Comparison of ENCODE assay signal across 12 cellular contexts in the genomic region with DNA sequence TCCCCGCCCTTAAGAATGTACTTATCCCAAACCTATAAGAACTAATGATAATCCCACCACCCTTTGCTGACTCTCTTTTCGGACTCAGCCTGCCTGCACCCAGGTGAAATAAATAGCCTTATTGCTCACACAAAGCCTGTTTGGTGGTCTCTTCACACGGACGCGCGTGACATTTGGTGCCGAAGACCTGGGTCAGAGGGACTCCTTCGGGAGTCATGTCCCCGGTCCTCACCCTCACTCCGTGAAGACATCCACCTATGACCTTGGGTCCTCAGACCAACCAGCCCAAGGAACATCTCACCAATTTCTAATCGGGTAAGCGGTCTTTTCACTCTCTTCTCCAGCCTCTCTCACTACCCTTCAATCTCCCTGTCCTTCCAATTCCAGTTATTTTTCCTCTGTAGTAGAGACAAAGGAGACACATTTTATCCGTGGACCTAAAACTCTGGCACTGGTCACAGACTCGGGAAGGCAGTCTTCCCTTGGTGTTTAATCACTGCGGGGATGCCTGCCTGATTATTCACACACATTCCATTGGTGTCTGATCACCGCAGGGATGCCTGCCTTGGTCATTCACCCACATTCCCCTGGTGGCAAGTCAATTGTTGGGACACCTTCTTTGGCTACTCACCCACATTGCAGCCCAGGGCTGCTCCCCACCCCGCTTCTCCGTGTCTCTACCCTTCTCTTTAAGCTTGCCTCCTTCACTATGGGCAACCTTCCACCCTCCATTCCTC. TPM values are rescaled to one million over a fixed set of nuclear protein-coding genes. Genes with fewer than 3 reads are reported as not detected.
DNase-seq lines count a peak whose midpoint lies in the region; TF ChIP-seq lines count a peak whose summit lies in the region.
"Not testable (repeated sequence)": the region's sequence is repeated elsewhere in the genome, so short reads cannot be mapped to it uniquely, and the experiment has no call there.
"Had no signal": no experiment of that assay in that cellular context is flagged by ENCODE, and none has a peak within 500 bp of the region (broad histone marks: within the 10 kb centered on the region; RNA-seq: fewer than 3 reads in every experiment).

No MANE protein-coding gene starts in this region.

- 74 to 85% methylated on average over 8 to 18 of the region's 18 CpGs for WGBS in endodermal cell (ENCODE audit: insufficient coverage in 1 of 2, insufficient read length in 1 of 2), 2 experiments
- no CpG with 5 or more reads among the region's 18 CpGs for WGBS in trophoblast cell (ENCODE audit: extremely low coverage, insufficient coverage, insufficient read length)

- not testable (repeated sequence) for H2BK12ac ChIP-seq in trophoblast cell (ENCODE audit: low read length)

- not testable (repeated sequence) for H3K79me1 ChIP-seq in trophoblast cell (ENCODE audit: low read length)

- H3K9me3 Mint-ChIP-seq in endodermal cell, result not testable (repeated sequence)

- H3K27ac Mint-ChIP-seq in endodermal cell, result not testable (repeated sequence)

- H2AFZ ChIP-seq in trophoblast cell (ENCODE audit: insufficient read depth, low read length, poor library complexity), result not testable (repeated sequence)

- H3K36me3 Mint-ChIP-seq in endodermal cell (ENCODE audit: low read depth), result not testable (repeated sequence)

- H3K4me1 ChIP-seq in endodermal cell (ENCODE audit: control insufficient read depth, insufficient read depth, low read length); trophoblast cell (ENCODE audit: control insufficient read depth in 1 of 2, insufficient read depth in 2 of 2, low read length in 2 of 2): not testable (repeated sequence)

- not testable (repeated sequence) for H2AK5ac ChIP-seq in trophoblast cell (ENCODE audit: low read length)

- H3K4ac ChIP-seq in trophoblast cell (ENCODE audit: low read depth, low read length), result not testable (repeated sequence)

- H3K4me2 ChIP-seq in trophoblast cell (ENCODE audit: low read length), result not testable (repeated sequence)

- H4K12ac ChIP-seq in trophoblast cell (ENCODE audit: low read depth, low read length), result not testable (repeated sequence)

- H2BK120ac ChIP-seq in trophoblast cell (ENCODE audit: insufficient read depth, low read length, poor library complexity), result peak overlapping the region; percentile 56

- not testable (repeated sequence) for H3K79me2 ChIP-seq in trophoblast cell (ENCODE audit: control insufficient read depth, insufficient read depth, low read length, poor library complexity)

- H3K4me1 Mint-ChIP-seq in endodermal cell, result not testable (repeated sequence)

- H4K8ac ChIP-seq in trophoblast cell (ENCODE audit: low read depth, low read length), result not testable (repeated sequence)

- not testable (repeated sequence) for H3K18ac ChIP-seq in trophoblast cell (ENCODE audit: low read length)

- not testable (repeated sequence) for H3K23ac ChIP-seq in trophoblast cell (ENCODE audit: low read length)

- H3K27ac ChIP-seq in endodermal cell (ENCODE audit: low read depth, low read length); trophoblast cell (ENCODE audit: low read depth, low read length): not testable (repeated sequence)

- TF ChIP-seq CTCF in endodermal cell (conservative IDR thresholded peaks at IDR 0.05), result not testable (repeated sequence)

- not testable (repeated sequence) for H3K14ac ChIP-seq in trophoblast cell (ENCODE audit: low read length)

- not testable (repeated sequence) for H3K36me3 ChIP-seq in endodermal cell (ENCODE audit: control insufficient read depth, insufficient read depth, low read length); trophoblast cell (ENCODE audit: control insufficient read depth in 1 of 2, insufficient read depth in 2 of 2, low read length in 2 of 2)

- H3K4me3 Mint-ChIP-seq in endodermal cell, result not testable (repeated sequence)

- DNase-seq in EL (peak; percentile 93), HS-27A (ENCODE audit: low read depth) (peak; percentile 61), RKO (ENCODE audit: low spot score) (peak; percentile 27), amniotic epithelial cell (ENCODE audit: low read depth) (peak; percentile 64), endodermal cell (peak; percentile 48), iris pigment epithelial cell (ENCODE audit: low read depth) (peak; percentile 31), trophoblast cell (peak; percentile 51 to 71)

- not testable (repeated sequence) for H3K9ac ChIP-seq in endodermal cell (ENCODE audit: extremely low read depth, low read length, poor library complexity, severe bottlenecking); trophoblast cell (ENCODE audit: low read length)

- H4K91ac ChIP-seq in trophoblast cell (ENCODE audit: low read depth, low read length), result not testable (repeated sequence)

- H3K27me3 Mint-ChIP-seq in endodermal cell (ENCODE audit: insufficient read depth), result not testable (repeated sequence)

- H3K4me3 ChIP-seq in endodermal cell (ENCODE audit: low read length); trophoblast cell (ENCODE audit: low read depth, low read length): not testable (repeated sequence)

- not testable (repeated sequence) for H2BK5ac ChIP-seq in trophoblast cell (ENCODE audit: low read depth, low read length, poor library complexity)

- H3K9me3 ChIP-seq in endodermal cell (ENCODE audit: control insufficient read depth, low read length); trophoblast cell (ENCODE audit: insufficient read depth, low read depth, low read length): not testable (repeated sequence)

- H3K27me3 ChIP-seq in endodermal cell (ENCODE audit: control insufficient read depth, insufficient read depth, low read length, poor library complexity, severe bottlenecking); trophoblast cell (ENCODE audit: insufficient read depth, low read length): not testable (repeated sequence)

RNA-seq across cellular contexts. Expression of gene SERTAD4, which starts 44.6 kb away (rescaled TPM):
- 1 to 10 TPM in 1 of 2 donors, under 1 TPM in 1; 0.58 to 1.1 TPM for total RNA-seq in endodermal cell
- 9.3 TPM for polyA plus RNA-seq in endodermal cell (2013, experiment 1 of 2)
- polyA plus RNA-seq in endodermal cell (2013, experiment 2 of 2), result 10.6 TPM
- 22.0 and 22.1 TPM in 2 replicates for polyA plus RNA-seq in trophoblast cell (2013)
- total RNA-seq: activated CD4-positive, alpha-beta T cell treated with anti-CD3 and anti-CD28 coated beads, Interleukin-2, amount 10 ng/mL, durations not matched to agents 7 days and 5 days; activated naive CD4-positive, alpha-beta T cell treated with anti-CD3 and anti-CD28 coated beads, Interleukin-2, amount 50 U/mL, for 72 hours; left lobe of liver; T-helper 1 cell treated with Interleukin-12 subunit alpha and Interleukin-12 subunit beta and Interleukin-4 antibody, amounts not matched to agents 30 ng/mL and 1 ng/mL, for 36 hours had no signal
- polyA plus RNA-seq: IgD-negative memory B cell had no signal

Comparison
In these comparisons a context has a peak if more than half of its experiments do, and no peak if none do; other contexts are left out.
1. DNase-seq: peak in every context shown above with its lines; median percentile 93 in EL; 64 in amniotic epithelial cell; 61 in HS-27A; 61 in trophoblast cell; 48 in endodermal cell; 31 in iris pigment epithelial cell; 27 in RKO.